ENCODE assay signal across 8 cellular contexts in genomic region chr7:43582503-43583423, GRCh38. TPM values are rescaled to one million over a fixed set of nuclear protein-coding genes. Genes with fewer than 3 reads are reported as not detected.
DNase-seq lines count a peak whose midpoint lies in the region; ATAC-seq, FAIRE-seq and TF ChIP-seq lines count a peak whose summit lies in the region.

Gene STK17A (plus strand): TSS chr7:43583108. CDS start chr7:43583244, 136 bp downstream.

- H3K27me3 ChIP-seq in BLaER1: no peaks in the 10 kb centered on the region
- peaks cover 7 to 13% of the 10 kb centered on the region in 2 donors for H3K27me3 ChIP-seq in left lung

- CTCF ChIA-PET in activated CD4-positive, alpha-beta T cell treated with anti-CD3 and anti-CD28 coated beads, Interleukin-2, amount 10 ng/mL, durations not matched to agents 7 days and 5 days (lab: Charles Lee): interaction anchor here (0.6 to 5.2 kb wide), 85 partner anchors 8 to 653 kb away, joined by 3 to 177 read pairs (median 6); partner anchors contain the start of genes COA1, MRPL32 and PSMA2

- intact Hi-C loops in dendritic cell treated with granulocyte-macrophage colony-stimulating factor and Interleukin-4, amounts not matched to agents 40 ng/mL and 50 ng/mL, for 4 days (cut with micrococcal nuclease): loop anchor here (1.0 to 5.0 kb wide), 3 partner anchors 118 to 255 kb away; no protein-coding TSS in a partner anchor
- intact Hi-C loops in left lung (cut with DNase I): loop anchor here in 1 of 2 donors (2.0 to 10.0 kb wide), 2 partner anchors 116 to 262 kb away; no protein-coding TSS in a partner anchor

- H3K36me3 ChIP-seq in BLaER1 (no peaks in the 10 kb centered on the region), left lung (no peaks in the 10 kb centered on the region)

- ATAC-seq in HG03457 (IDR thresholded peaks at IDR 0.05; ENCODE audit: unreplicated experiment) (peak; percentile 53), left lung (peak; percentile 96)

- H3K27me3 Mint-ChIP-seq in activated CD4-positive, alpha-beta T cell treated with anti-CD3 and anti-CD28 coated beads, Interleukin-2, amount 10 ng/mL, durations not matched to agents 7 days and 5 days: peaks cover 15% of the 10 kb centered on the region
- peaks cover 21% of the 10 kb centered on the region for H3K27me3 Mint-ChIP-seq in dendritic cell treated with granulocyte-macrophage colony-stimulating factor and Interleukin-4, amounts not matched to agents 40 ng/mL and 50 ng/mL, for 4 days

- peak within 1 kb of the TSS; percentile 96 for H3K4me2 ChIP-seq in BLaER1

- H3K4me3 ChIP-seq in BLaER1: peak within 1 kb of the TSS; percentile 95
- H3K4me3 ChIP-seq in left lung: peak within 1 kb of the TSS; percentile 86 to 90

- H3K4me1 ChIP-seq in BLaER1 (peaks cover 18% of the 10 kb centered on the region), left lung (peaks cover 4 to 34% of the 10 kb centered on the region in 2 donors)

- H3K27ac ChIP-seq in BLaER1 (peak within 1 kb of the TSS; percentile 88), left lung (peak within 1 kb of the TSS; percentile 91 to 92)

- peaks cover 42% of the 10 kb centered on the region for H4K20me1 ChIP-seq in BLaER1

- DNase-seq in GM19239 (ENCODE audit: insufficient read length, low spot score) (peak; percentile 58), NCI-H526 (lab: John Stamatoyannopoulos, UW) (peak; percentile 85 to 95), left lung (peak; percentile 94 to 99)
- DNase-seq in activated CD4-positive, alpha-beta T cell treated with anti-CD3 and anti-CD28 coated beads, Interleukin-2, amount 10 ng/mL, durations not matched to agents 7 days and 5 days: peak; percentile 93
- peak; percentile 91 for DNase-seq in stimulated activated CD4-positive, alpha-beta T cell treated with anti-CD3 and anti-CD28 coated beads, Interleukin-4, amount 100 ng/mL, for 1 hour

- peak within 1 kb of the TSS; percentile 99 for H3K27ac Mint-ChIP-seq in activated CD4-positive, alpha-beta T cell treated with anti-CD3 and anti-CD28 coated beads, Interleukin-2, amount 10 ng/mL, durations not matched to agents 7 days and 5 days
- peak within 1 kb of the TSS; percentile 86 for H3K27ac Mint-ChIP-seq in dendritic cell treated with granulocyte-macrophage colony-stimulating factor and Interleukin-4, amounts not matched to agents 40 ng/mL and 50 ng/mL, for 4 days

- H3K4me1 Mint-ChIP-seq in activated CD4-positive, alpha-beta T cell treated with anti-CD3 and anti-CD28 coated beads, Interleukin-2, amount 10 ng/mL, durations not matched to agents 7 days and 5 days: peaks cover 31% of the 10 kb centered on the region
- H3K4me1 Mint-ChIP-seq in dendritic cell treated with granulocyte-macrophage colony-stimulating factor and Interleukin-4, amounts not matched to agents 40 ng/mL and 50 ng/mL, for 4 days (ENCODE audit: low read depth): peaks cover 24% of the 10 kb centered on the region

- peak within 1 kb of the TSS; percentile 96 for H3K4me3 Mint-ChIP-seq in activated CD4-positive, alpha-beta T cell treated with anti-CD3 and anti-CD28 coated beads, Interleukin-2, amount 10 ng/mL, durations not matched to agents 7 days and 5 days
- peak within 1 kb of the TSS; percentile 94 for H3K4me3 Mint-ChIP-seq in dendritic cell treated with granulocyte-macrophage colony-stimulating factor and Interleukin-4, amounts not matched to agents 40 ng/mL and 50 ng/mL, for 4 days

- H3K9me3 Mint-ChIP-seq in activated CD4-positive, alpha-beta T cell treated with anti-CD3 and anti-CD28 coated beads, Interleukin-2, amount 10 ng/mL, durations not matched to agents 7 days and 5 days: peaks cover 3% of the 10 kb centered on the region
- H3K9me3 Mint-ChIP-seq in dendritic cell treated with granulocyte-macrophage colony-stimulating factor and Interleukin-4, amounts not matched to agents 40 ng/mL and 50 ng/mL, for 4 days: no peaks in the 10 kb centered on the region

- peak; percentile 97 for TF ChIP-seq CTCF in left lung (IDR thresholded peaks at IDR 0.05)

- peaks cover 18% of the 10 kb centered on the region for H3K36me3 Mint-ChIP-seq in activated CD4-positive, alpha-beta T cell treated with anti-CD3 and anti-CD28 coated beads, Interleukin-2, amount 10 ng/mL, durations not matched to agents 7 days and 5 days (ENCODE audit: low read depth)
- peaks cover 7% of the 10 kb centered on the region for H3K36me3 Mint-ChIP-seq in dendritic cell treated with granulocyte-macrophage colony-stimulating factor and Interleukin-4, amounts not matched to agents 40 ng/mL and 50 ng/mL, for 4 days (ENCODE audit: low read depth)

- H3K9me3 ChIP-seq in BLaER1 (no peaks in the 10 kb centered on the region; the same call in 1 of the 2 replicates), left lung (no peaks in the 10 kb centered on the region)

- POLR2A ChIA-PET in activated CD4-positive, alpha-beta T cell treated with anti-CD3 and anti-CD28 coated beads, Interleukin-2, amount 10 ng/mL, durations not matched to agents 7 days and 5 days (lab: Charles Lee): interaction anchor here (0.6 to 1.7 kb wide), 12 partner anchors 12 to 354 kb away, joined by 3 to 23 read pairs (median 4); partner anchors contain the start of gene MRPS24

- FAIRE-seq in GM19239 (lab: Jason Lieb, UNC): peak; percentile 88

- peak within 1 kb of the TSS; percentile 90 for H3K9ac ChIP-seq in BLaER1

RNA-seq across cellular contexts. Expression of gene STK17A, which starts in this region (rescaled TPM):
- total RNA-seq in activated CD4-positive, alpha-beta T cell treated with anti-CD3 and anti-CD28 coated beads, Interleukin-2, amount 10 ng/mL, durations not matched to agents 7 days and 5 days: 10 to 100 TPM; 74.4 to 74.8 TPM
- 10 to 100 TPM; 34.9 to 38.4 TPM for total RNA-seq in left lung

Comparison
In these comparisons a context has a peak if more than half of its experiments do, and no peak if none do; other contexts are left out.
1. Peak in every context shown above with its lines: DNase-seq, ATAC-seq, H3K4me3 ChIP-seq and H3K27ac ChIP-seq.